ENCODE assay signal across 1 cellular context in genomic region chr1:183214021-183214970, GRCh38.
TF ChIP-seq lines count a peak whose summit lies in the region.

No MANE protein-coding gene starts in this region.

TF ChIP-seq in IMR-90, 13 proteins besides CTCF, POLR2A, EP300 and RAD21 (continued from another document):
- TF ChIP-seq ELK1 (IDR thresholded peaks at IDR 0.05; ENCODE audit: borderline replicate concordance, low read depth, low read length) (no peak), RCOR1 (IDR thresholded peaks at IDR 0.05; ENCODE audit: insufficient replicate concordance, low read length) (no peak)
